10 cellular contexts compared by ENCODE assay signal in genomic region chr16:20878682-20879147, GRCh38. TPM values are rescaled to one million over a fixed set of nuclear protein-coding genes. Genes with fewer than 3 reads are reported as not detected.
DNase-seq lines count a peak whose midpoint lies in the region; ATAC-seq, FAIRE-seq and TF ChIP-seq lines count a peak whose summit lies in the region.
"Had no signal": no experiment of that assay in that cellular context is flagged by ENCODE, and none has a peak within 500 bp of the region (broad histone marks: within the 10 kb centered on the region; RNA-seq: fewer than 3 reads in every experiment).

No MANE protein-coding gene starts in this region.

- H3K27me3 ChIP-seq in keratinocyte (ENCODE audit: control insufficient read depth, extremely low read depth, insufficient read depth, low read length) (no peaks in the 10 kb centered on the region), thoracic aorta (replicated peaks; ENCODE audit: insufficient read depth) (no peaks in the 10 kb centered on the region), testis (no peaks in the 10 kb centered on the region)

- TF ChIP-seq POLR2A in testis (IDR thresholded peaks at IDR 0.05) = no peak

- DNase-seq in activated CD4-positive, alpha-beta T cell treated with anti-CD3 and anti-CD28 coated beads for 48 hours = peak; percentile 5
- DNase-seq in activated CD4-positive, alpha-beta T cell treated with anti-CD3 and anti-CD28 coated beads, Interleukin-2, amount 50 U/mL, for 4 hours = no peak
- peak; percentile 8 for DNase-seq in activated naive CD8-positive, alpha-beta T cell treated with anti-CD3 and anti-CD28 coated beads, Interleukin-2, amount 50 U/mL, for 24 hours
- no peak for DNase-seq in keratinocyte (ENCODE audit: low read depth, low spot score)
- no peak for DNase-seq in thoracic aorta (ENCODE audit: low spot score)
- DNase-seq in naive thymus-derived CD8-positive, alpha-beta T cell = no peak
- no peak for DNase-seq in testis
- DNase-seq in GOT3 (lab: John Stamatoyannopoulos, UW) = no peak
- DNase-seq: NCI-H2107 had no signal

- peak overlapping the region; percentile 46 for H3K27ac Mint-ChIP-seq in activated naive CD8-positive, alpha-beta T cell treated with anti-CD3 and anti-CD28 coated beads, Interleukin-2, amount 50 U/mL, for 24 hours
- peak overlapping the region in 4 of 10 donors; percentile 13 to 44 (median 21) for H3K27ac Mint-ChIP-seq in naive thymus-derived CD8-positive, alpha-beta T cell

- H3K9me3 ChIP-seq in keratinocyte (ENCODE audit: control insufficient read depth, low read depth, low read length) (no peaks in the 10 kb centered on the region), thoracic aorta (no peaks in the 10 kb centered on the region), testis (no peaks in the 10 kb centered on the region)

- H3K9ac ChIP-seq in keratinocyte (ENCODE audit: control insufficient read depth, extremely low read depth, insufficient read depth, low read length) = peak overlapping the region; percentile 63

- no peaks in the 10 kb centered on the region for H3K9me3 Mint-ChIP-seq in activated naive CD8-positive, alpha-beta T cell treated with anti-CD3 and anti-CD28 coated beads, Interleukin-2, amount 50 U/mL, for 24 hours
- no peaks in the 10 kb centered on the region for H3K9me3 Mint-ChIP-seq in naive thymus-derived CD8-positive, alpha-beta T cell
- H3K9me3 Mint-ChIP-seq: T-helper 1 cell treated with Interleukin-12 subunit alpha and Interleukin-12 subunit beta and Interleukin-4 antibody, amounts not matched to agents 30 μg/mL and 1 μg/mL, for 36 hours had no signal

- no peak for FAIRE-seq in keratinocyte (lab: Jason Lieb, UNC)

- peaks cover 77% of the 10 kb centered on the region for H3K79me2 ChIP-seq in keratinocyte (ENCODE audit: control insufficient read depth, insufficient read depth, low read length)

- H3K4me1 ChIP-seq in keratinocyte (ENCODE audit: control insufficient read depth, extremely low read depth, insufficient read depth, low read length) = peaks cover 40% of the 10 kb centered on the region
- H3K4me1 ChIP-seq in thoracic aorta (ENCODE audit: control insufficient read depth in 1 of 2, low read depth in 2 of 2) = peaks cover 59 to 81% of the 10 kb centered on the region in 2 donors
- no peaks in the 10 kb centered on the region for H3K4me1 ChIP-seq in testis

- H4K20me1 ChIP-seq in keratinocyte (ENCODE audit: control insufficient read depth, extremely low read depth, insufficient read depth, low read length) = no peaks in the 10 kb centered on the region

- H3K27ac ChIP-seq in keratinocyte (ENCODE audit: control insufficient read depth, insufficient read depth, low read length) (peak overlapping the region; percentile 79), thoracic aorta (peak overlapping the region; percentile 75 to 85), testis (no peak overlapping the region)

- no peaks in the 10 kb centered on the region for H3K9me1 ChIP-seq in keratinocyte (ENCODE audit: control insufficient read depth, extremely low read depth, insufficient read depth, low read length)

- peak overlapping the region; percentile 94 for H3K4me2 ChIP-seq in keratinocyte (ENCODE audit: control insufficient read depth, extremely low read depth, insufficient read depth, low read depth, low read length)

- POLR2A ChIA-PET in naive thymus-derived CD8-positive, alpha-beta T cell (lab: Charles Lee) = no interaction called here

- ATAC-seq in activated naive CD8-positive, alpha-beta T cell treated with anti-CD3 and anti-CD28 coated beads, Interleukin-2, amount 50 U/mL, for 24 hours = peak; percentile 50
- no peak for ATAC-seq in thoracic aorta (ENCODE audit: insufficient number of reproducible peaks, low FRiP score, low read depth)
- no peak for ATAC-seq in naive thymus-derived CD8-positive, alpha-beta T cell

- dilution Hi-C loops in keratinocyte (cut with MboI; ENCODE audit: extremely low pct_ligation_motif_present, low sequenced_read_pairs) = no loop called here

- no peak overlapping the region for H3K4me3 Mint-ChIP-seq in activated naive CD8-positive, alpha-beta T cell treated with anti-CD3 and anti-CD28 coated beads, Interleukin-2, amount 50 U/mL, for 24 hours
- H3K4me3 Mint-ChIP-seq in naive thymus-derived CD8-positive, alpha-beta T cell = no peak overlapping the region
- H3K4me3 Mint-ChIP-seq: T-helper 1 cell treated with Interleukin-12 subunit alpha and Interleukin-12 subunit beta and Interleukin-4 antibody, amounts not matched to agents 30 μg/mL and 1 μg/mL, for 36 hours had no signal

- H3K4me3 ChIP-seq in keratinocyte (ENCODE audit: control insufficient read depth in 2 of 3, extremely low read depth in 1 of 3, insufficient read depth in 2 of 3, low read depth in 1 of 3, low read length in 3 of 3) (peak overlapping the region in 2 of 3 experiments; percentile 21 to 52), thoracic aorta (peak overlapping the region; percentile 54), testis (no peak overlapping the region)

- intact Hi-C loops in testis (cut with DNase I; ENCODE audit: low total_unique reads) = no loop called here

- peaks cover 0 to 2% of the 10 kb centered on the region in 2 experiments for H3K36me3 ChIP-seq in keratinocyte (ENCODE audit: control insufficient read depth in 2 of 2, extremely low read depth in 1 of 2, insufficient read depth in 2 of 2, low read length in 2 of 2)
- H3K36me3 ChIP-seq in thoracic aorta = no peaks in the 10 kb centered on the region
- no peaks in the 10 kb centered on the region for H3K36me3 ChIP-seq in testis (ENCODE audit: low read depth, missing control alignments)

- H3K4me1 Mint-ChIP-seq in activated naive CD8-positive, alpha-beta T cell treated with anti-CD3 and anti-CD28 coated beads, Interleukin-2, amount 50 U/mL, for 24 hours = peaks cover 51% of the 10 kb centered on the region
- H3K4me1 Mint-ChIP-seq in naive thymus-derived CD8-positive, alpha-beta T cell = peaks cover 10 to 33% (median 29%) of the 10 kb centered on the region in 4 donors

- H2AFZ ChIP-seq in keratinocyte (ENCODE audit: control insufficient read depth, low read length) = no peak overlapping the region

- TF ChIP-seq CTCF in keratinocyte (optimal IDR thresholded peaks at IDR 0.05 in 1 of 3, IDR thresholded peaks at IDR 0.05 in 1 of 3, conservative IDR thresholded peaks at IDR 0.05 in 1 of 3; ENCODE audit: extremely low read depth in 1 of 3, insufficient read depth in 2 of 3, low read length in 3 of 3) = no peak
- TF ChIP-seq CTCF in thoracic aorta (IDR thresholded peaks at IDR 0.05) = no peak
- no peak for TF ChIP-seq CTCF in testis (IDR thresholded peaks at IDR 0.05)

- WGBS in testis, 2 donors = 68 to 71% methylated on average over 5 of the region's 5 CpGs

- no peaks in the 10 kb centered on the region for H3K27me3 Mint-ChIP-seq in activated naive CD8-positive, alpha-beta T cell treated with anti-CD3 and anti-CD28 coated beads, Interleukin-2, amount 50 U/mL, for 24 hours
- no peaks in the 10 kb centered on the region for H3K27me3 Mint-ChIP-seq in naive thymus-derived CD8-positive, alpha-beta T cell

- peaks cover 19% of the 10 kb centered on the region for H3K36me3 Mint-ChIP-seq in activated naive CD8-positive, alpha-beta T cell treated with anti-CD3 and anti-CD28 coated beads, Interleukin-2, amount 50 U/mL, for 24 hours (ENCODE audit: low read depth)
- peaks cover 0 to 14% (median 7%) of the 10 kb centered on the region in 3 donors for H3K36me3 Mint-ChIP-seq in naive thymus-derived CD8-positive, alpha-beta T cell

RNA-seq across cellular contexts. Expression of gene DCUN1D3, which starts 21.4 kb away (rescaled TPM):
- 8.0 to 10.0 TPM (median 9.4 TPM) in 3 replicates for polyA plus RNA-seq in keratinocyte
- polyA plus RNA-seq in keratinocyte (2011; ENCODE audit: low read depth) = 14.8 TPM
- 7.1 and 9.8 TPM in 2 replicates for polyA plus RNA-seq in keratinocyte (2011; cell fraction: cytosol; rRNA removed)
- 12.2 and 15.4 TPM in 2 replicates for polyA plus RNA-seq in keratinocyte (2011; cell fraction: nucleus; rRNA removed)
- 11.5 and 28.0 TPM in 2 replicates for polyA plus RNA-seq in keratinocyte (2012; ENCODE audit: low replicate concordance)
- polyA minus RNA-seq in keratinocyte = 18.5 to 29.4 TPM (median 27.1 TPM) in 3 replicates
- polyA minus RNA-seq in keratinocyte (2011; cell fraction: cytosol; rRNA and poly(A)+ RNA removed) = 14.8 TPM
- 13.1 and 21.9 TPM in 2 replicates for polyA minus RNA-seq in keratinocyte (2011; cell fraction: nucleus; rRNA and poly(A)+ RNA removed)
- total RNA-seq in thoracic aorta = 10 to 100 TPM; 25.3 to 28.0 TPM
- 1 to 10 TPM; 4.2 to 6.2 TPM for total RNA-seq in naive thymus-derived CD8-positive, alpha-beta T cell
- polyA plus RNA-seq in naive thymus-derived CD8-positive, alpha-beta T cell = 1 to 10 TPM in 2 of 3 donors, under 1 TPM in 1; 0.47 to 1.1 (median 1.1) TPM
- 10 to 100 TPM; 15.2 to 16.5 TPM for total RNA-seq in testis
- polyA plus RNA-seq in testis (ENCODE audit: insufficient read depth, low read depth, low replicate concordance) = 19.5 TPM

RNA-seq across cellular contexts. Expression of gene LYRM1, which starts 21.9 kb away (rescaled TPM):
- polyA plus RNA-seq in keratinocyte = 13.1 to 27.1 TPM (median 21.7 TPM) in 3 replicates
- 13.0 TPM for polyA plus RNA-seq in keratinocyte (2011; ENCODE audit: low read depth)
- 19.7 and 28.4 TPM in 2 replicates for polyA plus RNA-seq in keratinocyte (2011; cell fraction: cytosol; rRNA removed)
- polyA plus RNA-seq in keratinocyte (2011; cell fraction: nucleus; rRNA removed) = 6.4 and 10.7 TPM in 2 replicates
- 22.6 and 25.4 TPM in 2 replicates for polyA plus RNA-seq in keratinocyte (2012; ENCODE audit: low replicate concordance)
- 2.3 to 12.0 TPM (median 5.1 TPM) in 3 replicates for polyA minus RNA-seq in keratinocyte
- 16.9 TPM for polyA minus RNA-seq in keratinocyte (2011; cell fraction: cytosol; rRNA and poly(A)+ RNA removed)
- 0.85 and 1.8 TPM in 2 replicates for polyA minus RNA-seq in keratinocyte (2011; cell fraction: nucleus; rRNA and poly(A)+ RNA removed)
- 10 to 100 TPM; 18.7 to 34.9 TPM for total RNA-seq in thoracic aorta
- total RNA-seq in naive thymus-derived CD8-positive, alpha-beta T cell = 10 to 100 TPM; 22.2 to 23.7 TPM
- 10 to 100 TPM; 34.8 to 43.6 (median 41.4) TPM for polyA plus RNA-seq in naive thymus-derived CD8-positive, alpha-beta T cell
- total RNA-seq in testis = 10 to 100 TPM; 30.2 to 43.0 TPM
- polyA plus RNA-seq in testis (ENCODE audit: insufficient read depth, low read depth, low replicate concordance) = 87.2 TPM

Comparison
In these comparisons a context has a peak if more than half of its experiments do, and no peak if none do; other contexts are left out.
1. DNase-seq: peak in activated CD4-positive, alpha-beta T cell treated with anti-CD3 and anti-CD28 coated beads for 48 hours (single experiment) and activated naive CD8-positive, alpha-beta T cell treated with anti-CD3 and anti-CD28 coated beads, Interleukin-2, amount 50 U/mL, for 24 hours (single experiment); none in activated CD4-positive, alpha-beta T cell treated with anti-CD3 and anti-CD28 coated beads, Interleukin-2, amount 50 U/mL, for 4 hours (0 of 2), keratinocyte (single experiment), thoracic aorta (single experiment), naive thymus-derived CD8-positive, alpha-beta T cell (0 of 10), testis (single experiment) and GOT3 (single experiment).
2. H3K27ac ChIP-seq: peak in keratinocyte (single experiment) and thoracic aorta (2 of 2); none in testis (0 of 2).
3. H3K4me3 ChIP-seq: peak in keratinocyte (2 of 3) and thoracic aorta (single experiment); none in testis (0 of 2).